Comparison of ENCODE assay signal across 10 cellular contexts in genomic region chr17:61157246-61157887, GRCh38.
DNase-seq lines count a peak whose midpoint lies in the region; ATAC-seq, FAIRE-seq and TF ChIP-seq lines count a peak whose summit lies in the region.
"Had no signal": no experiment of that assay in that cellular context is flagged by ENCODE, and none has a peak within 500 bp of the region (broad histone marks: within the 10 kb centered on the region; RNA-seq: fewer than 3 reads in every experiment).

No MANE protein-coding gene starts in this region.

- H3K9me3 Mint-ChIP-seq in stimulated activated naive B cell treated with anti-CD40 and anti-IgM and Interleukin-4, amounts not matched to agents 10 μg/mL and 1 μg/mL and 100 μg/mL, for 72 hours = no peaks in the 10 kb centered on the region

- H3K27me3 Mint-ChIP-seq in stimulated activated naive B cell treated with anti-CD40 and anti-IgM and Interleukin-4, amounts not matched to agents 10 μg/mL and 1 μg/mL and 100 μg/mL, for 72 hours = no peaks in the 10 kb centered on the region

- H3K27ac Mint-ChIP-seq in stimulated activated naive B cell treated with anti-CD40 and anti-IgM and Interleukin-4, amounts not matched to agents 10 μg/mL and 1 μg/mL and 100 μg/mL, for 72 hours = no peak overlapping the region

- FAIRE-seq in RCC 7860 (lab: Jason Lieb, UNC) = peak; percentile 81
- FAIRE-seq: colon had no signal

- no peak for TF ChIP-seq CTCF in foreskin fibroblast (IDR thresholded peaks at IDR 0.05; ENCODE audit: low read depth, low read length)

- H3K4me3 ChIP-seq in foreskin fibroblast (ENCODE audit: low read depth in 1 of 2, low read length in 2 of 2) = peak overlapping the region in 1 of 2 donors; percentile 10
- H3K4me3 ChIP-seq: BLaER1 treated with 17β-estradiol and CSF1 and Interleukin-3, amounts not matched to agents 10 nM and 100 nM had no signal

- no peak for ATAC-seq in stimulated activated naive B cell treated with anti-CD40 and anti-IgM and Interleukin-4, amounts not matched to agents 10 μg/mL and 1 μg/mL and 100 μg/mL, for 72 hours (replicated peaks)

- peaks cover 8 to 11% of the 10 kb centered on the region in 2 donors for H3K4me1 Mint-ChIP-seq in stimulated activated naive B cell treated with anti-CD40 and anti-IgM and Interleukin-4, amounts not matched to agents 10 μg/mL and 1 μg/mL and 100 μg/mL, for 72 hours

- DNase-seq in NOMO-1 treated with DMSO at 0.1 percent for 48 hours (lab: John Stamatoyannopoulos, UW; ENCODE audit: unreplicated experiment) (peak; percentile 28), NOMO-1 treated with dmso at 0.1 percent for 144 hours (lab: John Stamatoyannopoulos, UW; ENCODE audit: unreplicated experiment) (no peak), RCC 7860 (ENCODE audit: low spot score) (peak; percentile 69), foreskin fibroblast (peak; percentile 44 to 74), superior temporal gyrus (ENCODE audit: extremely low spot score) (peak; percentile 70), GM19240 (ENCODE audit: insufficient read length, low spot score) (no peak), activated gamma-delta T cell treated with Interleukin-2 at 50 U/mL for 16 hours (no peak)
- DNase-seq in stimulated activated naive B cell treated with anti-CD40 and anti-IgM and Interleukin-4, amounts not matched to agents 10 μg/mL and 1 μg/mL and 100 μg/mL, for 72 hours = no peak

- H3K4me3 Mint-ChIP-seq in stimulated activated naive B cell treated with anti-CD40 and anti-IgM and Interleukin-4, amounts not matched to agents 10 μg/mL and 1 μg/mL and 100 μg/mL, for 72 hours = no peak overlapping the region

- no peaks in the 10 kb centered on the region for H3K36me3 Mint-ChIP-seq in stimulated activated naive B cell treated with anti-CD40 and anti-IgM and Interleukin-4, amounts not matched to agents 10 μg/mL and 1 μg/mL and 100 μg/mL, for 72 hours

Comparison
In these comparisons a context has a peak if more than half of its experiments do, and no peak if none do; other contexts are left out.
1. DNase-seq: peak in NOMO-1 treated with DMSO at 0.1 percent for 48 hours (single experiment), RCC 7860 (single experiment), foreskin fibroblast (2 of 2) and superior temporal gyrus (single experiment); none in NOMO-1 treated with dmso at 0.1 percent for 144 hours (single experiment), GM19240 (single experiment), stimulated activated naive B cell treated with anti-CD40 and anti-IgM and Interleukin-4, amounts not matched to agents 10 μg/mL and 1 μg/mL and 100 μg/mL, for 72 hours (single experiment) and activated gamma-delta T cell treated with Interleukin-2 at 50 U/mL for 16 hours (single experiment).